ENCODE assay signal across 14 cellular contexts in genomic region chr3:31903686-31904431, GRCh38.
DNase-seq lines count a peak whose midpoint lies in the region; ATAC-seq and TF ChIP-seq lines count a peak whose summit lies in the region.
"Had no signal": no experiment of that assay in that cellular context is flagged by ENCODE, and none has a peak within 500 bp of the region (broad histone marks: within the 10 kb centered on the region; RNA-seq: fewer than 3 reads in every experiment).

No MANE protein-coding gene starts in this region.

- H3K4me1 ChIP-seq in HUES6 (ENCODE audit: control insufficient read depth, insufficient read depth, low read length) = peaks cover 33% of the 10 kb centered on the region

- H3K4me3 Mint-ChIP-seq in WTC11 = no peak overlapping the region
- H3K4me3 Mint-ChIP-seq: activated CD4-positive, alpha-beta memory T cell treated with anti-CD3 and anti-CD28 coated beads, Interleukin-2, amount 10 ng/mL, durations not matched to agents 7 days and 5 days; CD8-positive, alpha-beta memory T cell had no signal

- no peaks in the 10 kb centered on the region for H3K9me3 ChIP-seq in HUES6 (ENCODE audit: control insufficient read depth, insufficient read depth, low read depth, low read length)
- H3K9me3 ChIP-seq: transverse colon had no signal

- no peaks in the 10 kb centered on the region for H3K9me3 Mint-ChIP-seq in WTC11
- H3K9me3 Mint-ChIP-seq: activated CD4-positive, alpha-beta memory T cell treated with anti-CD3 and anti-CD28 coated beads, Interleukin-2, amount 10 ng/mL, durations not matched to agents 7 days and 5 days; CD8-positive, alpha-beta memory T cell had no signal

- H3K27me3 Mint-ChIP-seq in WTC11 (ENCODE audit: low read depth) = no peaks in the 10 kb centered on the region
- H3K27me3 Mint-ChIP-seq: activated CD4-positive, alpha-beta memory T cell treated with anti-CD3 and anti-CD28 coated beads, Interleukin-2, amount 10 ng/mL, durations not matched to agents 7 days and 5 days had no signal

- DNase-seq in DMS79 treated with DMSO at 0.1 percent for 48 hours (lab: John Stamatoyannopoulos, UW) (peak; percentile 31), DMS79 (lab: John Stamatoyannopoulos, UW) (no peak), WTC11 (ENCODE audit: low spot score) (no peak), myocyte (ENCODE audit: low read depth) (peak; percentile 67), NK-92 (lab: John Stamatoyannopoulos, UW; ENCODE audit: unreplicated experiment) (no peak)
- DNase-seq: 8988T; activated CD4-positive, alpha-beta memory T cell treated with anti-CD3 and anti-CD28 coated beads, Interleukin-2, amount 10 ng/mL, durations not matched to agents 7 days and 5 days; CD8-positive, alpha-beta memory T cell; central memory CD4-positive, alpha-beta T cell; NCI-H187; transverse colon had no signal

- CTCF ChIA-PET in WTC11 (lab: Charles Lee) = no interaction called here

- POLR2A ChIA-PET in WTC11 (lab: Charles Lee) = interaction anchor here (0.6 kb wide), 1 partner anchor 259 kb away, joined by 3 read pairs; no protein-coding TSS in a partner anchor

- no peak overlapping the region for H3K4me3 ChIP-seq in HUES6 (ENCODE audit: low read depth, low read length)
- H3K4me3 ChIP-seq: transverse colon had no signal

- peak overlapping the region; percentile 19 for H3K9ac ChIP-seq in HUES6 (ENCODE audit: low read length)

- H3K36me3 ChIP-seq in HUES6 (ENCODE audit: control insufficient read depth, insufficient read depth, low read length) = no peaks in the 10 kb centered on the region
- H3K36me3 ChIP-seq: transverse colon had no signal

- TF ChIP-seq CTCF in WTC11 (IDR thresholded peaks at IDR 0.05) = no peak

- H3K36me3 Mint-ChIP-seq in WTC11 = no peaks in the 10 kb centered on the region
- H3K36me3 Mint-ChIP-seq: CD8-positive, alpha-beta memory T cell had no signal

- no peaks in the 10 kb centered on the region for H3K27me3 ChIP-seq in HUES6 (ENCODE audit: control insufficient read depth, insufficient read depth, low read length)
- H3K27me3 ChIP-seq: transverse colon had no signal

- H3K27ac Mint-ChIP-seq in WTC11 = peak overlapping the region; percentile 68
- H3K27ac Mint-ChIP-seq: CD8-positive, alpha-beta memory T cell had no signal

- ATAC-seq in WTC11 (no peak), HG02642 (IDR thresholded peaks at IDR 0.05; ENCODE audit: poor library complexity, unreplicated experiment) (no peak), HG03457 (IDR thresholded peaks at IDR 0.05; ENCODE audit: unreplicated experiment) (no peak)

- no peak overlapping the region for H3K27ac ChIP-seq in HUES6 (ENCODE audit: low read depth, low read length)
- H3K27ac ChIP-seq: transverse colon had no signal

- peaks cover 75% of the 10 kb centered on the region for H3K4me1 Mint-ChIP-seq in WTC11

TF ChIP-seq in WTC11, 78 proteins besides CTCF, POLR2A, EP300 and RAD21:
- TF ChIP-seq ZNF512 (CRISPR knock-in tag; IDR thresholded peaks at IDR 0.05; ENCODE audit: borderline replicate concordance) = no peak
- TF ChIP-seq AFF4 (CRISPR knock-in tag; IDR thresholded peaks at IDR 0.05; ENCODE audit: borderline replicate concordance) = no peak
TF ChIP-seq in WTC11: peak in this region for 0.

Comparison
In these comparisons a context has a peak if more than half of its experiments do, and no peak if none do; other contexts are left out.
1. DNase-seq: peak in DMS79 treated with DMSO at 0.1 percent for 48 hours (single experiment) and myocyte (single experiment); none in DMS79 (single experiment), WTC11 (single experiment) and NK-92 (single experiment).